Comparison of ENCODE assay signal across 10 cellular contexts in the genomic region with DNA sequence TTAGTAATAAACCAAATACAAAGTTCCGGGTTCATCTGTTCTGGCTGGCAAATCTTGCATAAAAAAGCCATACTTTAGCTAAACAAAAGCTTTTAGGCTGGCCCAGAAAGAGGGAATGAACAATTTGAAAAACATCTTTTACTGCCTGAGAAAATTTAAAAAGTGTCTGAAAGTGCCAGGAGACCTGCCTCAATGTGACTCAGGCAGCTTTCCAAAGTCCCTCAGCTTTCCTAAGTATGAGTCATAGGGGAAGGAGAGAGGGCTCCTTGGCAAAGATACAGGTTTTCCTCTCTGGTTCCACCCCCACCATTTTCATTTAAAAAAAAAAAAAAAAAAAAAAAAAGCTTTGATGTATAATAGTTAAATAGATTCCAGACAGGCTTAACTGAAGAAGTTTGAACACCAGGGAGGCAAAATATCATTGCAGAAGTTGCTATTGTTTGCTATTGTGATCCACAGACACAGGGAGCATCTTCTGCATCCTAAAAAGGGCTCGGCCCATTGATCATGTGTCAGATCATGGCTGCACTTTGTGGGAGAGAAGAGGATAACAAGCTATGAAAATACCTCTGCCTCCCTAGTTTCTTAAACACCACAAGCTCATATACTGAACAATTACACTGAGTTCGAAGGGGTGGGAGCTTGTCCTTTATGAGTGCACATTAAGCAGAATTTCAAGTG.
DNase-seq lines count a peak whose midpoint lies in the region; ATAC-seq, FAIRE-seq and TF ChIP-seq lines count a peak whose summit lies in the region.
"Had no signal": no experiment of that assay in that cellular context is flagged by ENCODE, and none has a peak within 500 bp of the region (broad histone marks: within the 10 kb centered on the region; RNA-seq: fewer than 3 reads in every experiment).

No MANE protein-coding gene starts in this region.

- no peaks in the 10 kb centered on the region for H3K27me3 Mint-ChIP-seq in chondrocyte (ENCODE audit: low read depth)
- H3K27me3 Mint-ChIP-seq: CD4-positive, CD25-positive, alpha-beta regulatory T cell; IgD-negative memory B cell had no signal

- peak overlapping the region; percentile 78 for H3K9ac ChIP-seq in mesenchymal stem cell (ENCODE audit: low read length)

- H3K36me3 ChIP-seq in A673 (ENCODE audit: insufficient read depth, low read length, poor library complexity, severe bottlenecking) (no peaks in the 10 kb centered on the region), mesenchymal stem cell (ENCODE audit: control insufficient read depth in 1 of 2, insufficient read depth in 2 of 2, low read depth in 1 of 2, low read length in 2 of 2) (no peaks in the 10 kb centered on the region)

- H4K8ac ChIP-seq in mesenchymal stem cell (ENCODE audit: low read length), result no peak overlapping the region

- peak overlapping the region in 1 of 2 experiments; percentile 12 for H2BK12ac ChIP-seq in mesenchymal stem cell (ENCODE audit: low read length in 2 of 2)

- H3K4me1 ChIP-seq in A673 (ENCODE audit: insufficient read depth, low read length, poor library complexity, severe bottlenecking), result peaks cover 71% of the 10 kb centered on the region
- peaks cover 1% of the 10 kb centered on the region for H3K4me1 ChIP-seq in mesenchymal stem cell (ENCODE audit: control insufficient read depth, insufficient read depth, low read depth, low read length)

- no peak for TF ChIP-seq RAD21 in Ishikawa (IDR thresholded peaks at IDR 0.05; ENCODE audit: low read depth)

- TF ChIP-seq POLR2A in GM12892 (IDR thresholded peaks at IDR 0.05; ENCODE audit: low read depth, low read length), result no peak

- CTCF ChIA-PET in A673 (lab: Charles Lee), result interaction anchor here (0.7 to 1.5 kb wide), 2 partner anchors 32 to 794 kb away, joined by 9 to 10 read pairs; no protein-coding TSS in a partner anchor

- intact Hi-C loops in A673 (cut with micrococcal nuclease; ENCODE audit: unreplicated experiment), result no loop called here

- TF ChIP-seq CTCF in A673 (conservative IDR thresholded peaks at IDR 0.05; ENCODE audit: low read depth, low read length), result no peak
- TF ChIP-seq CTCF in chondrocyte (IDR thresholded peaks at IDR 0.05), result no peak

- H3K9me3 ChIP-seq in A673 (ENCODE audit: low read depth, low read length, poor library complexity, severe bottlenecking) (no peaks in the 10 kb centered on the region), mesenchymal stem cell (ENCODE audit: control insufficient read depth, low read length) (no peaks in the 10 kb centered on the region)

- no peak overlapping the region for H2AK5ac ChIP-seq in mesenchymal stem cell (ENCODE audit: low read length, severe bottlenecking)

- no peak for FAIRE-seq in GM12892 (lab: Jason Lieb, UNC)

- H2AFZ ChIP-seq in mesenchymal stem cell (ENCODE audit: low read depth, low read length), result no peak overlapping the region

- peaks cover 5% of the 10 kb centered on the region for H3K79me1 ChIP-seq in mesenchymal stem cell (replicated peaks; ENCODE audit: low read length, poor library complexity, severe bottlenecking)

- no peak for ATAC-seq in GM19467 (IDR thresholded peaks at IDR 0.05; ENCODE audit: unreplicated experiment)

- TF ChIP-seq EP300 in Ishikawa (IDR thresholded peaks at IDR 0.05; ENCODE audit: borderline replicate concordance), result peak; percentile 29; the same call in 1 of the 2 replicates

- H3K23ac ChIP-seq in mesenchymal stem cell (ENCODE audit: low read length in 2 of 2), result no peak overlapping the region

- H2BK120ac ChIP-seq in mesenchymal stem cell (ENCODE audit: low read depth, low read length), result no peak overlapping the region

- POLR2A ChIA-PET in A673 (lab: Charles Lee; ENCODE audit: low non-redundant PET), result no interaction called here

- H3K14ac ChIP-seq in mesenchymal stem cell (ENCODE audit: low read length in 2 of 2), result no peak overlapping the region

- no peak overlapping the region for H3K4ac ChIP-seq in mesenchymal stem cell (ENCODE audit: low read depth in 1 of 2, low read length in 2 of 2)

- no peaks in the 10 kb centered on the region for H3K9me3 Mint-ChIP-seq in chondrocyte (ENCODE audit: low read depth)
- H3K9me3 Mint-ChIP-seq: CD4-positive, CD25-positive, alpha-beta regulatory T cell; IgD-negative memory B cell had no signal

- H3K4me1 Mint-ChIP-seq in chondrocyte (ENCODE audit: low read depth), result peaks cover 90% of the 10 kb centered on the region

- no peak overlapping the region for H2BK5ac ChIP-seq in mesenchymal stem cell (ENCODE audit: low read depth, low read length, poor library complexity, severe bottlenecking)

- no peak overlapping the region for H2BK15ac ChIP-seq in mesenchymal stem cell (ENCODE audit: low read depth, poor library complexity, severe bottlenecking)

- no peaks in the 10 kb centered on the region for H3K36me3 Mint-ChIP-seq in chondrocyte (ENCODE audit: low read depth)

- H3K27ac Mint-ChIP-seq in chondrocyte (ENCODE audit: unreplicated experiment), result peak overlapping the region; percentile 85

- H3K27me3 ChIP-seq in A673 (replicated peaks; ENCODE audit: insufficient read depth, low read depth, low read length, poor library complexity) (no peaks in the 10 kb centered on the region), mesenchymal stem cell (ENCODE audit: control insufficient read depth in 1 of 2, insufficient read depth in 1 of 2, low read length in 2 of 2) (no peaks in the 10 kb centered on the region)

- H3K4me3 ChIP-seq in A673 (ENCODE audit: low read depth, low read length, poor library complexity, severe bottlenecking) (no peak overlapping the region), mesenchymal stem cell (ENCODE audit: insufficient read depth in 1 of 2, low read depth in 1 of 2, low read length in 2 of 2) (no peak overlapping the region)

- 73% methylated on average over 3 of the region's 3 CpGs for WGBS in mesenchymal stem cell

- H3K27ac ChIP-seq in A673 (ENCODE audit: low read depth, low read length, poor library complexity, severe bottlenecking) (peak overlapping the region; percentile 53), mesenchymal stem cell (ENCODE audit: low read length, poor library complexity, severe bottlenecking) (peak overlapping the region; percentile 53)

- H3K4me3 Mint-ChIP-seq in chondrocyte (ENCODE audit: unreplicated experiment), result no peak overlapping the region
- H3K4me3 Mint-ChIP-seq: CD4-positive, CD25-positive, alpha-beta regulatory T cell; IgD-negative memory B cell had no signal

- peak; percentile 84 for DNase-seq in A673 (ENCODE audit: low spot score)
- no peak for DNase-seq in chondrocyte (ENCODE audit: low spot score)
- peak; percentile 86 for DNase-seq in mesenchymal stem cell
- no peak for DNase-seq in GM12892 (ENCODE audit: insufficient read length)
- no peak for DNase-seq in NCI-H2107 (lab: John Stamatoyannopoulos, UW)
- no peak for DNase-seq in activated naive CD4-positive, alpha-beta T cell treated with Interleukin-2 at 50 U/mL for 16 hours
- DNase-seq: CD4-positive, CD25-positive, alpha-beta regulatory T cell had no signal

- no peak overlapping the region for H4K91ac ChIP-seq in mesenchymal stem cell (ENCODE audit: low read length)

- H3K4me2 ChIP-seq in mesenchymal stem cell (ENCODE audit: low read length, poor library complexity, severe bottlenecking), result no peak overlapping the region

- peak overlapping the region in 1 of 2 experiments; percentile 1 for H3K18ac ChIP-seq in mesenchymal stem cell (ENCODE audit: low read depth in 1 of 2, low read length in 2 of 2)

- BruUV-seq in A673 (replicated peaks; lab: Mats Ljungman, UMichigan), result no TSS peak

TF ChIP-seq in Ishikawa, 13 proteins besides CTCF, POLR2A, EP300 and RAD21:
- TF ChIP-seq EGR1 (IDR thresholded peaks at IDR 0.05) (no peak), YY1 (IDR thresholded peaks at IDR 0.05; ENCODE audit: low read depth) (no peak), FOXM1 (IDR thresholded peaks at IDR 0.05; ENCODE audit: borderline replicate concordance, low read depth) (0 out of 2 replicates have a peak, but pooled peaks have one; percentile 26), NFIC (IDR thresholded peaks at IDR 0.05) (peak; percentile 80), ZBTB7A (IDR thresholded peaks at IDR 0.05; ENCODE audit: low read depth) (no peak), CEBPB (IDR thresholded peaks at IDR 0.05) (no peak), TCF12 (IDR thresholded peaks at IDR 0.05; ENCODE audit: low read depth) (no peak)
- TF ChIP-seq, protein P1, sequence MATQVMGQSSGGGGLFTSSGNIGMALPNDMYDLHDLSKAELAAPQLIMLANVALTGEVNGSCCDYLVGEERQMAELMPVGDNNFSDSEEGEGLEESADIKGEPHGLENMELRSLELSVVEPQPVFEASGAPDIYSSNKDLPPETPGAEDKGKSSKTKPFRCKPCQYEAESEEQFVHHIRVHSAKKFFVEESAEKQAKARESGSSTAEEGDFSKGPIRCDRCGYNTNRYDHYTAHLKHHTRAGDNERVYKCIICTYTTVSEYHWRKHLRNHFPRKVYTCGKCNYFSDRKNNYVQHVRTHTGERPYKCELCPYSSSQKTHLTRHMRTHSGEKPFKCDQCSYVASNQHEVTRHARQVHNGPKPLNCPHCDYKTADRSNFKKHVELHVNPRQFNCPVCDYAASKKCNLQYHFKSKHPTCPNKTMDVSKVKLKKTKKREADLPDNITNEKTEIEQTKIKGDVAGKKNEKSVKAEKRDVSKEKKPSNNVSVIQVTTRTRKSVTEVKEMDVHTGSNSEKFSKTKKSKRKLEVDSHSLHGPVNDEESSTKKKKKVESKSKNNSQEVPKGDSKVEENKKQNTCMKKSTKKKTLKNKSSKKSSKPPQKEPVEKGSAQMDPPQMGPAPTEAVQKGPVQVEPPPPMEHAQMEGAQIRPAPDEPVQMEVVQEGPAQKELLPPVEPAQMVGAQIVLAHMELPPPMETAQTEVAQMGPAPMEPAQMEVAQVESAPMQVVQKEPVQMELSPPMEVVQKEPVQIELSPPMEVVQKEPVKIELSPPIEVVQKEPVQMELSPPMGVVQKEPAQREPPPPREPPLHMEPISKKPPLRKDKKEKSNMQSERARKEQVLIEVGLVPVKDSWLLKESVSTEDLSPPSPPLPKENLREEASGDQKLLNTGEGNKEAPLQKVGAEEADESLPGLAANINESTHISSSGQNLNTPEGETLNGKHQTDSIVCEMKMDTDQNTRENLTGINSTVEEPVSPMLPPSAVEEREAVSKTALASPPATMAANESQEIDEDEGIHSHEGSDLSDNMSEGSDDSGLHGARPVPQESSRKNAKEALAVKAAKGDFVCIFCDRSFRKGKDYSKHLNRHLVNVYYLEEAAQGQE (IDR thresholded peaks at IDR 0.05; ENCODE audit: low read depth), result no peak
- TF ChIP-seq, protein P2, sequence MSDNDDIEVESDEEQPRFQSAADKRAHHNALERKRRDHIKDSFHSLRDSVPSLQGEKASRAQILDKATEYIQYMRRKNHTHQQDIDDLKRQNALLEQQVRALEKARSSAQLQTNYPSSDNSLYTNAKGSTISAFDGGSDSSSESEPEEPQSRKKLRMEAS (IDR thresholded peaks at IDR 0.05), result no peak

Comparison
In these comparisons a context has a peak if more than half of its experiments do, and no peak if none do; other contexts are left out.
1. DNase-seq: peak in A673 (single experiment) and mesenchymal stem cell (single experiment); none in chondrocyte (single experiment), GM12892 (single experiment), NCI-H2107 (single experiment) and activated naive CD4-positive, alpha-beta T cell treated with Interleukin-2 at 50 U/mL for 16 hours (single experiment).